ENCODE assay signal across 15 cellular contexts in genomic region chr12:57618431-57618830, GRCh38. TPM values are rescaled to one million over a fixed set of nuclear protein-coding genes. Genes with fewer than 3 reads are reported as not detected.
DNase-seq lines count a peak whose midpoint lies in the region; ATAC-seq and TF ChIP-seq lines count a peak whose summit lies in the region.
"Not testable (repeated sequence)": the region's sequence is repeated elsewhere in the genome, so short reads cannot be mapped to it uniquely, and the experiment has no call there.
"Had no signal": no experiment of that assay in that cellular context is flagged by ENCODE, and none has a peak within 500 bp of the region (broad histone marks: within the 10 kb centered on the region; RNA-seq: fewer than 3 reads in every experiment).

No MANE protein-coding gene starts in this region.

- TF ChIP-seq EP300 in sigmoid colon (IDR thresholded peaks at IDR 0.05), result not testable (repeated sequence)

- WGBS in heart left ventricle, 4 donors, result 80 to 87% (median 82%) methylated on average over 6 of the region's 6 CpGs
- WGBS in heart right ventricle, 2 donors, result 85 to 95% methylated on average over 6 of the region's 6 CpGs
- 93 to 94% methylated on average over 6 of the region's 6 CpGs for WGBS in sigmoid colon, 2 donors

- not testable (repeated sequence) for H3K4me3 Mint-ChIP-seq in GM23338

- peaks cover 31% of the 10 kb centered on the region for H3K4me1 Mint-ChIP-seq in GM23338

- not testable (repeated sequence) for H3K9me3 Mint-ChIP-seq in GM23338

- not testable (repeated sequence) for DNase-seq in GM23338 (ENCODE audit: low spot score); heart left ventricle; heart right ventricle; left ventricle myocardium inferior
- peak; percentile 22 for DNase-seq in cardiac septum (ENCODE audit: low spot score)
- DNase-seq in mesenteric fat pad (ENCODE audit: low spot score), result peak; percentile 55
- peak; percentile 24 for DNase-seq in sigmoid colon

- H3K27me3 Mint-ChIP-seq in GM23338 (ENCODE audit: insufficient read depth, low read depth, poor library complexity), result peaks cover 96% of the 10 kb centered on the region

- not testable (repeated sequence) for H3K4me3 ChIP-seq in BLaER1, GM23338, sigmoid colon
- H3K4me3 ChIP-seq in heart left ventricle (peak overlapping the region in 2 of 12 donors; percentile 49 to 54), heart right ventricle (peak overlapping the region in 3 of 10 donors; percentile 47 to 60 (median 54)), left ventricle myocardium inferior (peak overlapping the region; percentile 87)

- H3K36me3 Mint-ChIP-seq in GM23338 (ENCODE audit: low read depth), result peaks cover 20% of the 10 kb centered on the region; the same call in 2 of the 3 replicates

- not testable (repeated sequence) for H3K9me2 ChIP-seq in GM23338 (ENCODE audit: insufficient read depth)

- TF ChIP-seq POLR2A in heart left ventricle (IDR thresholded peaks at IDR 0.05); sigmoid colon (IDR thresholded peaks at IDR 0.05): not testable (repeated sequence)

- not testable (repeated sequence) for H3K9ac ChIP-seq in BLaER1

- not testable (repeated sequence) for TF ChIP-seq CTCF in GM23338 (conservative IDR thresholded peaks at IDR 0.05; ENCODE audit: low read depth in 2 of 2); heart left ventricle (IDR thresholded peaks at IDR 0.05); heart right ventricle (IDR thresholded peaks at IDR 0.05); left ventricle myocardium inferior (IDR thresholded peaks at IDR 0.05; ENCODE audit: borderline replicate concordance); sigmoid colon (IDR thresholded peaks at IDR 0.05)

- H3K36me3 ChIP-seq in BLaER1 (peaks cover 26% of the 10 kb centered on the region; the same call in 1 of the 2 replicates), heart left ventricle (peaks cover 0 to 28% (median 10%) of the 10 kb centered on the region in 9 donors), heart right ventricle (peaks cover 0 to 28% (median 6%) of the 10 kb centered on the region in 9 donors), left ventricle myocardium inferior (peaks cover 29% of the 10 kb centered on the region), sigmoid colon (peaks cover 16 to 36% (median 23%) of the 10 kb centered on the region in 4 donors)
- H3K36me3 ChIP-seq in GM23338 (ENCODE audit: insufficient read depth), result not testable (repeated sequence)

- not testable (repeated sequence) for H3K27ac ChIP-seq in BLaER1; GM23338 (ENCODE audit: low read depth); sigmoid colon
- H3K27ac ChIP-seq in heart left ventricle (peak overlapping the region in 10 of 12 donors; percentile 6 to 82 (median 64)), heart right ventricle (peak overlapping the region in 8 of 10 donors; percentile 36 to 81 (median 67)), left ventricle myocardium inferior (replicated peaks) (peak overlapping the region; percentile 78)

- not testable (repeated sequence) for H3K79me2 ChIP-seq in GM23338 (replicated peaks; ENCODE audit: insufficient read depth)

- not testable (repeated sequence) for H3K27ac Mint-ChIP-seq in GM23338

- peaks cover 63% of the 10 kb centered on the region for H3K27me3 ChIP-seq in BLaER1
- peaks cover 100% of the 10 kb centered on the region for H3K27me3 ChIP-seq in GM23338 (ENCODE audit: insufficient read depth)
- peaks cover 3 to 47% (median 22%) of the 10 kb centered on the region in 9 donors for H3K27me3 ChIP-seq in heart left ventricle
- peaks cover 11 to 82% (median 39%) of the 10 kb centered on the region in 7 donors for H3K27me3 ChIP-seq in heart right ventricle
- H3K27me3 ChIP-seq in left ventricle myocardium inferior (ENCODE audit: low read depth), result peaks cover 56% of the 10 kb centered on the region
- H3K27me3 ChIP-seq in sigmoid colon, result peaks cover 0 to 35% (median 4%) of the 10 kb centered on the region in 3 donors

- peaks cover 55% of the 10 kb centered on the region for H3K4me1 ChIP-seq in BLaER1
- peaks cover 28% of the 10 kb centered on the region for H3K4me1 ChIP-seq in GM23338 (ENCODE audit: insufficient read depth)
- peaks cover 0 to 54% (median 22%) of the 10 kb centered on the region in 12 donors for H3K4me1 ChIP-seq in heart left ventricle
- peaks cover 9 to 75% (median 30%) of the 10 kb centered on the region in 9 donors for H3K4me1 ChIP-seq in heart right ventricle
- peaks cover 73% of the 10 kb centered on the region for H3K4me1 ChIP-seq in left ventricle myocardium inferior
- H3K4me1 ChIP-seq in sigmoid colon, result peaks cover 0 to 47% (median 45%) of the 10 kb centered on the region in 4 donors

- peaks cover 13% of the 10 kb centered on the region; the same call in 1 of the 2 replicates for H3K9me3 ChIP-seq in BLaER1
- not testable (repeated sequence) for H3K9me3 ChIP-seq in heart left ventricle; heart right ventricle; left ventricle myocardium inferior (replicated peaks); sigmoid colon

- H2AFZ ChIP-seq in GM23338, result not testable (repeated sequence)

- not testable (repeated sequence) for ATAC-seq in GM23338, heart left ventricle, heart right ventricle

- H3K4me2 ChIP-seq in BLaER1, result peak overlapping the region; percentile 7; the same call in 1 of the 2 replicates
- not testable (repeated sequence) for H3K4me2 ChIP-seq in GM23338

- 0 out of 2 replicates have a peak, but pooled peaks cover 13% of the 10 kb centered on the region for H3F3A ChIP-seq in GM23338 (replicated peaks; ENCODE audit: low read depth)

- H4K20me1 ChIP-seq in BLaER1, result peaks cover 40% of the 10 kb centered on the region
- H4K20me1 ChIP-seq in GM23338 (replicated peaks; ENCODE audit: insufficient read depth), result not testable (repeated sequence)

- intact Hi-C loops in cardiac septum (cut with DNase I); heart right ventricle (cut with DNase I); left ventricle myocardium inferior (cut with micrococcal nuclease); sigmoid colon (cut with DNase I): not testable (repeated sequence)
- intact Hi-C loops in heart left ventricle (cut with DNase I), result loop anchor here in 1 of 10 donors (2.0 kb wide), 1 partner anchor 98 kb away; the partner anchor contains the start of gene DDIT3

TF ChIP-seq in GM23338, 12 proteins besides CTCF, POLR2A, EP300 and RAD21:
- TF ChIP-seq EZH2 (IDR thresholded peaks at IDR 0.05; ENCODE audit: low read depth, unreplicated experiment), result peak; percentile 12

RNA-seq across cellular contexts. Expression of gene ARHGEF25, which starts 7.2 kb away (rescaled TPM):
- total RNA-seq in GM23338 (2014; rRNA removed; shearing (Covaris generic)), result 9.9 and 10.2 TPM in 2 replicates
- polyA plus RNA-seq in GM23338 (2016; fragmentation: Nextera tagmentation; extraction: Ambion mirVana) (0.53 TPM in 1 of 2 replicates, not detected in the other), heart left ventricle (10 to 100 TPM; 10.2 to 20.3 TPM), heart right ventricle (10 to 100 TPM; 13.1 to 49.2 TPM), sigmoid colon (10 to 100 TPM in 2 of 3 donors, 1 to 10 TPM in 1; 5.8 to 22.8 (median 18.2) TPM)
- total RNA-seq in cardiac septum (15.0 TPM), heart left ventricle (10 to 100 TPM in 4 of 9 donors, 1 to 10 TPM in 5; 5.5 to 11.5 (median 9.5) TPM), heart right ventricle (10 to 100 TPM in 3 of 10 donors, 1 to 10 TPM in 7; 5.0 to 17.6 (median 7.5) TPM), left ventricle myocardium inferior (9.7 TPM), mesenteric fat pad (12.8 TPM), sigmoid colon (100 to 1,000 TPM in 3 of 4 donors, 10 to 100 TPM in 1; 99.4 to 140 (median 113) TPM)
- total RNA-seq: B cell had no signal
- polyA plus RNA-seq: CD14-positive monocyte; CD4-positive, alpha-beta memory T cell; CD4-positive, CD25-positive, alpha-beta regulatory T cell; CD8-positive, alpha-beta memory T cell had no signal

RNA-seq across cellular contexts. Expression of gene DTX3, which starts 13.8 kb away (rescaled TPM):
- total RNA-seq in GM23338 (2014; rRNA removed; shearing (Covaris generic)), result 37.8 and 46.6 TPM in 2 replicates
- 16.7 and 22.8 TPM in 2 replicates for polyA plus RNA-seq in GM23338 (2016; fragmentation: Nextera tagmentation; extraction: Ambion mirVana)
- total RNA-seq in cardiac septum, result 31.0 TPM
- 10 to 100 TPM; 15.6 to 30.7 (median 22.4) TPM for total RNA-seq in heart left ventricle
- 10 to 100 TPM; 16.3 to 28.3 TPM for polyA plus RNA-seq in heart left ventricle
- 10 to 100 TPM; 16.9 to 30.2 (median 22.2) TPM for total RNA-seq in heart right ventricle
- polyA plus RNA-seq in heart right ventricle, result 10 to 100 TPM; 20.9 to 58.2 TPM
- 22.3 TPM for total RNA-seq in left ventricle myocardium inferior
- 7.2 TPM for total RNA-seq in mesenteric fat pad
- 10 to 100 TPM; 42.9 to 68.4 (median 50.7) TPM for total RNA-seq in sigmoid colon
- 10 to 100 TPM in 1 of 3 donors, 1 to 10 TPM in 2; 1.2 to 12.5 (median 8.4) TPM for polyA plus RNA-seq in sigmoid colon

RNA-seq across cellular contexts. Expression of gene B4GALNT1, which starts 14.6 kb away (rescaled TPM):
- 2.4 and 2.8 TPM in 2 replicates for total RNA-seq in GM23338 (2014; rRNA removed; shearing (Covaris generic))
- polyA plus RNA-seq in GM23338 (2016; fragmentation: Nextera tagmentation; extraction: Ambion mirVana), result 1.3 and 1.4 TPM in 2 replicates
- 11.1 TPM for total RNA-seq in cardiac septum
- 1 to 10 TPM; 1.9 to 8.8 (median 5.9) TPM for total RNA-seq in heart left ventricle
- polyA plus RNA-seq in heart left ventricle, result 1 to 10 TPM; 2.6 to 5.1 TPM
- total RNA-seq in heart right ventricle, result 1 to 10 TPM; 2.0 to 9.3 (median 5.5) TPM
- 1 to 10 TPM; 2.4 to 5.3 TPM for polyA plus RNA-seq in heart right ventricle
- total RNA-seq in left ventricle myocardium inferior, result 4.7 TPM
- total RNA-seq in mesenteric fat pad, result 2.7 TPM
- 1 to 10 TPM in 3 of 4 donors, under 1 TPM in 1; 0.99 to 4.4 (median 3.3) TPM for total RNA-seq in sigmoid colon
- 1 to 10 TPM in 1 of 3 donors, not detected in 2; 2.7 TPM for polyA plus RNA-seq in sigmoid colon
- total RNA-seq: CD4-positive, alpha-beta memory T cell; CD4-positive, alpha-beta T cell; CD4-positive, CD25-positive, alpha-beta regulatory T cell; CD8-positive, alpha-beta T cell had no signal
- polyA plus RNA-seq: CD14-positive monocyte; CD4-positive, alpha-beta memory T cell; CD4-positive, CD25-positive, alpha-beta regulatory T cell; CD8-positive, alpha-beta memory T cell had no signal

RNA-seq across cellular contexts. Expression of gene PIP4K2C, which starts 27.4 kb away (rescaled TPM):
- total RNA-seq in GM23338 (2014; rRNA removed; shearing (Covaris generic)), result 26.4 and 30.6 TPM in 2 replicates
- polyA plus RNA-seq in GM23338 (2016; fragmentation: Nextera tagmentation; extraction: Ambion mirVana), result 10.5 and 10.8 TPM in 2 replicates
- total RNA-seq in cardiac septum, result 17.9 TPM
- total RNA-seq in heart left ventricle, result 10 to 100 TPM; 12.9 to 31.0 (median 17.0) TPM
- polyA plus RNA-seq in heart left ventricle, result 10 to 100 TPM in 1 of 2 donors, 1 to 10 TPM in 1; 4.6 to 22.6 TPM
- total RNA-seq in heart right ventricle, result 10 to 100 TPM in 9 of 10 donors, 1 to 10 TPM in 1; 9.6 to 17.2 (median 14.7) TPM
- polyA plus RNA-seq in heart right ventricle, result 10 to 100 TPM in 1 of 2 donors, 1 to 10 TPM in 1; 5.8 to 13.6 TPM
- total RNA-seq in left ventricle myocardium inferior, result 12.3 TPM
- total RNA-seq in mesenteric fat pad, result 14.3 TPM
- total RNA-seq in sigmoid colon, result 10 to 100 TPM; 13.3 to 22.8 (median 18.4) TPM
- 10 to 100 TPM; 21.0 to 30.5 (median 28.6) TPM for polyA plus RNA-seq in sigmoid colon
